ENCODE assay signal across 17 cellular contexts in genomic region chr4:3518511-3518880, GRCh38. TPM values are rescaled to one million over a fixed set of nuclear protein-coding genes. Genes with fewer than 3 reads are reported as not detected.
DNase-seq lines count a peak whose midpoint lies in the region; ATAC-seq and TF ChIP-seq lines count a peak whose summit lies in the region.
"Had no signal": no experiment of that assay in that cellular context is flagged by ENCODE, and none has a peak within 500 bp of the region (broad histone marks: within the 10 kb centered on the region; RNA-seq: fewer than 3 reads in every experiment).

No MANE protein-coding gene starts in this region.

- TF ChIP-seq POLR2A in spleen (IDR thresholded peaks at IDR 0.05), result no peak

- no peaks in the 10 kb centered on the region for H3K27me3 Mint-ChIP-seq in activated naive CD4-positive, alpha-beta T cell treated with anti-CD3 and anti-CD28 coated beads for 36 hours (ENCODE audit: low read depth)
- peaks cover 5% of the 10 kb centered on the region for H3K27me3 Mint-ChIP-seq in glutamatergic neuron (ENCODE audit: unreplicated experiment)
- H3K27me3 Mint-ChIP-seq: CD4-positive, alpha-beta memory T cell had no signal

- H3K36me3 Mint-ChIP-seq in activated naive CD4-positive, alpha-beta T cell treated with anti-CD3 and anti-CD28 coated beads for 36 hours (ENCODE audit: low read depth), result peaks cover 20% of the 10 kb centered on the region
- no peaks in the 10 kb centered on the region for H3K36me3 Mint-ChIP-seq in glutamatergic neuron (ENCODE audit: unreplicated experiment)

- H3K4me1 ChIP-seq in BE2C (no peaks in the 10 kb centered on the region), spleen (no peaks in the 10 kb centered on the region)
- H3K4me1 ChIP-seq: HAP-1 had no signal

- no peak for TF ChIP-seq CTCF in BE2C (IDR thresholded peaks at IDR 0.05; ENCODE audit: low read depth, low read length)
- no peak for TF ChIP-seq CTCF in glutamatergic neuron (IDR thresholded peaks at IDR 0.05; ENCODE audit: partially characterized antibody, unreplicated experiment)
- no peak for TF ChIP-seq CTCF in spleen (IDR thresholded peaks at IDR 0.05 in 8 of 11, conservative IDR thresholded peaks at IDR 0.05 in 3 of 11)
- TF ChIP-seq CTCF in GM10248 (IDR thresholded peaks at IDR 0.05; ENCODE audit: control extremely low read depth, extremely low read depth, low read depth, missing control alignments), result no peak

- no peak overlapping the region for H3K4me3 ChIP-seq in BE2C (ENCODE audit: low read depth, low read length)
- no peak overlapping the region for H3K4me3 ChIP-seq in spleen
- H3K4me3 ChIP-seq: BLaER1 treated with 17β-estradiol and CSF1 and Interleukin-3, amounts not matched to agents 10 nM and 100 nM; HAP-1 had no signal

- intact Hi-C loops in activated naive CD4-positive, alpha-beta T cell treated with anti-CD3 and anti-CD28 coated beads for 36 hours (cut with micrococcal nuclease), result no loop called here
- intact Hi-C loops in spleen (cut with DNase I; ENCODE audit: low total_unique reads), result no loop called here

- no peak overlapping the region for H3K4me3 Mint-ChIP-seq in activated naive CD4-positive, alpha-beta T cell treated with anti-CD3 and anti-CD28 coated beads for 36 hours
- H3K4me3 Mint-ChIP-seq in glutamatergic neuron (ENCODE audit: unreplicated experiment), result no peak overlapping the region
- H3K4me3 Mint-ChIP-seq: CD4-positive, alpha-beta memory T cell had no signal

- H3K27me3 ChIP-seq in BE2C (no peaks in the 10 kb centered on the region), spleen (replicated peaks in 1 of 7) (no peaks in the 10 kb centered on the region)
- H3K27me3 ChIP-seq: BLaER1 treated with 17β-estradiol and CSF1 and Interleukin-3, amounts not matched to agents 10 nM and 100 nM had no signal

- WGBS in spleen, 5 donors, result 89 to 100% (median 94%) methylated on average over 1 to 11 of the region's 11 CpGs

- H3K27ac Mint-ChIP-seq in activated naive CD4-positive, alpha-beta T cell treated with anti-CD3 and anti-CD28 coated beads for 36 hours, result no peak overlapping the region
- H3K27ac Mint-ChIP-seq in glutamatergic neuron (ENCODE audit: unreplicated experiment), result no peak overlapping the region
- H3K27ac Mint-ChIP-seq: CD4-positive, alpha-beta memory T cell had no signal

- H3K9me3 ChIP-seq in BE2C (no peaks in the 10 kb centered on the region), spleen (no peaks in the 10 kb centered on the region)
- H3K9me3 ChIP-seq: BLaER1 treated with 17β-estradiol and CSF1 and Interleukin-3, amounts not matched to agents 10 nM and 100 nM; HAP-1 had no signal

- peaks cover 83% of the 10 kb centered on the region for H3K36me3 ChIP-seq in BE2C
- H3K36me3 ChIP-seq in spleen, result peaks cover 7 to 100% (median 98%) of the 10 kb centered on the region in 6 donors

- no peaks in the 10 kb centered on the region for H3K4me1 Mint-ChIP-seq in activated naive CD4-positive, alpha-beta T cell treated with anti-CD3 and anti-CD28 coated beads for 36 hours (ENCODE audit: low read depth)
- peaks cover 8% of the 10 kb centered on the region for H3K4me1 Mint-ChIP-seq in glutamatergic neuron (ENCODE audit: low read depth, unreplicated experiment)
- H3K4me1 Mint-ChIP-seq: CD4-positive, alpha-beta memory T cell had no signal

- DNase-seq in activated naive CD4-positive, alpha-beta T cell treated with anti-CD3 and anti-CD28 coated beads, Interleukin-2, amount 50 U/mL, for 16 hours, result peak; percentile 7
- DNase-seq in activated naive CD4-positive, alpha-beta T cell treated with anti-CD3 and anti-CD28 coated beads for 36 hours, result no peak
- DNase-seq in BE2C (peak; percentile 6), glutamatergic neuron (peak; percentile 12), spleen (peak; percentile 61), GM10248 (ENCODE audit: extremely low spot score) (no peak), iPS-NIHi7 (ENCODE audit: extremely low spot score) (no peak)
- DNase-seq: DND-41, GDM1, IMR-90 had no signal

- no peak overlapping the region for H3K27ac ChIP-seq in spleen
- H3K27ac ChIP-seq: 22Rv1; BLaER1 treated with 17β-estradiol and CSF1 and Interleukin-3, amounts not matched to agents 10 nM and 100 nM had no signal

- POLR2A ChIA-PET in GM10248 (lab: Yijun Ruan, JAX), result no interaction called here

- no peaks in the 10 kb centered on the region for H3K9me3 Mint-ChIP-seq in activated naive CD4-positive, alpha-beta T cell treated with anti-CD3 and anti-CD28 coated beads for 36 hours
- peaks cover 5% of the 10 kb centered on the region for H3K9me3 Mint-ChIP-seq in glutamatergic neuron (ENCODE audit: unreplicated experiment)
- H3K9me3 Mint-ChIP-seq: CD4-positive, alpha-beta memory T cell had no signal

- CTCF ChIA-PET in activated naive CD4-positive, alpha-beta T cell treated with anti-CD3 and anti-CD28 coated beads for 36 hours (lab: Charles Lee), result no interaction called here
- CTCF ChIA-PET in GM10248 (lab: Yijun Ruan, JAX), result interaction anchor here (0.8 to 3.4 kb wide), 2 partner anchors 10 to 38 kb away, joined by 3 to 11 read pairs; no protein-coding TSS in a partner anchor

- ATAC-seq in GM21528 (IDR thresholded peaks at IDR 0.05; ENCODE audit: low FRiP score, unreplicated experiment), result no peak

RNA-seq across cellular contexts. Expression of gene LRPAP1, which starts 13.7 kb away (rescaled TPM):
- 10 to 100 TPM; 50.2 TPM for total RNA-seq in activated naive CD4-positive, alpha-beta T cell treated with anti-CD3 and anti-CD28 coated beads for 36 hours
- 74.0 TPM for polyA plus RNA-seq in BE2C (2012; ENCODE audit: insufficient read depth, insufficient read length, low read depth)
- 68.5 TPM for total RNA-seq in glutamatergic neuron (ENCODE audit: unreplicated experiment)
- 100 to 1,000 TPM in 6 of 7 donors, 10 to 100 TPM in 1; 89.0 to 131 (median 116) TPM for total RNA-seq in spleen
- 10 to 100 TPM; 28.1 to 47.4 (median 37.5) TPM for polyA plus RNA-seq in spleen

RNA-seq across cellular contexts. Expression of gene DOK7, which starts 55.4 kb away (rescaled TPM):
- not detected for total RNA-seq in activated naive CD4-positive, alpha-beta T cell treated with anti-CD3 and anti-CD28 coated beads for 36 hours
- 0.83 TPM for polyA plus RNA-seq in BE2C (2012; ENCODE audit: insufficient read depth, insufficient read length, low read depth)
- total RNA-seq in glutamatergic neuron (ENCODE audit: unreplicated experiment), result 5.1 TPM
- total RNA-seq in spleen, result 1 to 10 TPM in 6 of 7 donors, under 1 TPM in 1; 0.69 to 7.1 (median 1.6) TPM
- 10 to 100 TPM in 1 of 3 donors, 1 to 10 TPM in 2; 1.7 to 13.5 (median 8.7) TPM for polyA plus RNA-seq in spleen
- total RNA-seq: A673; CD4-positive, alpha-beta memory T cell; H1; IMR-90 had no signal
- polyA plus RNA-seq: IMR-90 had no signal

Comparison
In these comparisons a context has a peak if more than half of its experiments do, and no peak if none do; other contexts are left out.
1. DNase-seq: peak in activated naive CD4-positive, alpha-beta T cell treated with anti-CD3 and anti-CD28 coated beads, Interleukin-2, amount 50 U/mL, for 16 hours (single experiment), BE2C (single experiment), glutamatergic neuron (single experiment) and spleen (single experiment); none in activated naive CD4-positive, alpha-beta T cell treated with anti-CD3 and anti-CD28 coated beads for 36 hours (single experiment), GM10248 (single experiment) and iPS-NIHi7 (single experiment).